ENCODE assay signal across 19 cellular contexts in the genomic region with DNA sequence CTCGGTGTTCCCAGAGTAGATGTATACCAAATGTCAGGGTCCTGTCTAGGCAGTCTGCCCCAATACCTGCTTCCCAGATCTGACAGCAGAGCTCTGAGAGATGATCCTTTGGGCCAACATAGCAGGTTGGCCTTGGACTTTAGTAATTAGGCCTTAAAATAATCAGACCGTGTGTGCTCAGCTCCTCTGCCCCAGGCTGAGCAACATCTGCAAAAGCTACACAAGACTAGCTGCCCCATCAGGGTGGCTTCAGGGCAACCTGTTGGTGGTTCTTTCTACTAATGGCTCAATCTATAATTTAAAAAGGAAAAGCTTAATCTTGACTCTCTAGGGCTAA. TPM values are rescaled to one million over a fixed set of nuclear protein-coding genes. Genes with fewer than 3 reads are reported as not detected.
A peak's percentile ranks its signal among the peaks of the same experiment; 100 is the strongest.
DNase-seq lines count a peak whose midpoint lies in the region; ATAC-seq, FAIRE-seq and TF ChIP-seq lines count a peak whose summit lies in the region.
"Had no signal": no experiment of that assay in that cellular context is flagged by ENCODE, and none has a peak within 500 bp of the region (broad histone marks: within the 10 kb centered on the region; RNA-seq: fewer than 3 reads in every experiment).

No MANE protein-coding gene starts in this region.

- H3K27me3 ChIP-seq in mesenchymal stem cell (ENCODE audit: control insufficient read depth in 1 of 2, insufficient read depth in 1 of 2, low read length in 2 of 2) (no peaks in the 10 kb centered on the region), skeletal muscle satellite cell (ENCODE audit: control insufficient read depth, insufficient read depth, low read length) (no peaks in the 10 kb centered on the region)
- H3K27me3 ChIP-seq: Peyer's patch had no signal

- no peak overlapping the region for H4K8ac ChIP-seq in mesenchymal stem cell (ENCODE audit: low read length)

- no peaks in the 10 kb centered on the region for H3K36me3 Mint-ChIP-seq in glutamatergic neuron (ENCODE audit: unreplicated experiment)

- no peaks in the 10 kb centered on the region for H3K9me3 ChIP-seq in mesenchymal stem cell (ENCODE audit: control insufficient read depth, low read length)
- H3K9me3 ChIP-seq in skeletal muscle satellite cell (replicated peaks; ENCODE audit: low read length), result no peaks in the 10 kb centered on the region
- H3K9me3 ChIP-seq: Peyer's patch had no signal

- CTCF ChIA-PET in RWPE1 (lab: Yijun Ruan, JAX), result interaction anchor here (0.6 to 1.0 kb wide), 4 partner anchors 36 to 1347 kb away, joined by 3 to 5 read pairs (median 3); no protein-coding TSS in a partner anchor

- no peak for ATAC-seq in GM19397 (IDR thresholded peaks at IDR 0.05; ENCODE audit: unreplicated experiment)

- H2AFZ ChIP-seq in mesenchymal stem cell (ENCODE audit: low read depth, low read length), result no peak overlapping the region

- peaks cover 7% of the 10 kb centered on the region for H3K9me3 Mint-ChIP-seq in glutamatergic neuron (ENCODE audit: unreplicated experiment)
- H3K9me3 Mint-ChIP-seq: CD4-positive, alpha-beta T cell had no signal

- peaks cover 63% of the 10 kb centered on the region for H3K4me1 Mint-ChIP-seq in glutamatergic neuron (ENCODE audit: low read depth, unreplicated experiment)

- no peak for TF ChIP-seq CTCF in RWPE1 (conservative IDR thresholded peaks at IDR 0.05; ENCODE audit: low read depth)
- TF ChIP-seq CTCF in glutamatergic neuron (IDR thresholded peaks at IDR 0.05; ENCODE audit: partially characterized antibody, unreplicated experiment), result no peak

- no peak overlapping the region for H3K23ac ChIP-seq in mesenchymal stem cell (ENCODE audit: low read length in 2 of 2)

- no peak overlapping the region for H3K27ac Mint-ChIP-seq in glutamatergic neuron (ENCODE audit: unreplicated experiment)
- H3K27ac Mint-ChIP-seq: B cell; CD4-positive, alpha-beta T cell had no signal

- H3K27ac ChIP-seq in RWPE1 (peak overlapping the region; percentile 62), mesenchymal stem cell (ENCODE audit: low read length, poor library complexity, severe bottlenecking) (peak overlapping the region; percentile 12)
- H3K27ac ChIP-seq: KMS-11, Peyer's patch had no signal

- H3K36me3 ChIP-seq in mesenchymal stem cell (ENCODE audit: control insufficient read depth in 1 of 2, insufficient read depth in 2 of 2, low read depth in 1 of 2, low read length in 2 of 2) (peaks cover 32 to 34% of the 10 kb centered on the region in 2 experiments), skeletal muscle satellite cell (ENCODE audit: insufficient read depth, low read length) (peaks cover 11% of the 10 kb centered on the region)

- no peak overlapping the region for H3K14ac ChIP-seq in mesenchymal stem cell (ENCODE audit: low read length in 2 of 2)

- no peak overlapping the region for H3K4me2 ChIP-seq in mesenchymal stem cell (ENCODE audit: low read length, poor library complexity, severe bottlenecking)
- H3K4me2 ChIP-seq in skeletal muscle satellite cell (ENCODE audit: low read length), result peak overlapping the region; percentile 71
- H3K4me2 ChIP-seq: KMS-11 had no signal

- no peak overlapping the region for H3K4ac ChIP-seq in mesenchymal stem cell (ENCODE audit: low read depth in 1 of 2, low read length in 2 of 2)

- peak; percentile 17 for FAIRE-seq in GM12892 (lab: Jason Lieb, UNC)
- FAIRE-seq: GM19239 had no signal

- no peak overlapping the region for H2AK5ac ChIP-seq in mesenchymal stem cell (ENCODE audit: low read length, severe bottlenecking)

- DNase-seq in GM12892 (ENCODE audit: insufficient read length), result no peak
- no peak for DNase-seq in RWPE1 (ENCODE audit: low spot score)
- DNase-seq in mesenchymal stem cell, result no peak
- no peak for DNase-seq in glutamatergic neuron
- no peak for DNase-seq in NCI-H526 treated with DMSO at 0.1 percent for 48 hours (lab: John Stamatoyannopoulos, UW)
- no peak for DNase-seq in NCI-H748 treated with DMSO at 0.1 percent for 48 hours (lab: John Stamatoyannopoulos, UW)
- DNase-seq: CD4-positive, alpha-beta T cell; DMS53; NCI-H1048; NCI-H146; NCI-H2081; NCI-H510A; Peyer's patch; SHP77 had no signal

- no peak overlapping the region for H3K18ac ChIP-seq in mesenchymal stem cell (ENCODE audit: low read depth in 1 of 2, low read length in 2 of 2)

- H3K4me1 ChIP-seq in mesenchymal stem cell (ENCODE audit: control insufficient read depth, insufficient read depth, low read depth, low read length) (peaks cover 10% of the 10 kb centered on the region), skeletal muscle satellite cell (ENCODE audit: control insufficient read depth, insufficient read depth, low read length) (peaks cover 37% of the 10 kb centered on the region)
- H3K4me1 ChIP-seq: Peyer's patch had no signal

- no peak for TF ChIP-seq POLR2A in GM12892 (IDR thresholded peaks at IDR 0.05; ENCODE audit: low read depth, low read length)

- H2BK15ac ChIP-seq in mesenchymal stem cell (ENCODE audit: low read depth, poor library complexity, severe bottlenecking), result no peak overlapping the region

- peaks cover 3% of the 10 kb centered on the region for H3K79me1 ChIP-seq in mesenchymal stem cell (replicated peaks; ENCODE audit: low read length, poor library complexity, severe bottlenecking)

- POLR2A ChIA-PET in RWPE1 (lab: Yijun Ruan, JAX; ENCODE audit: low non-redundant PET), result no interaction called here

- no peak overlapping the region for H2BK12ac ChIP-seq in mesenchymal stem cell (ENCODE audit: low read length in 2 of 2)

- peaks cover 7% of the 10 kb centered on the region for H3K27me3 Mint-ChIP-seq in glutamatergic neuron (ENCODE audit: unreplicated experiment)
- H3K27me3 Mint-ChIP-seq: B cell; CD4-positive, alpha-beta T cell had no signal

- H2BK120ac ChIP-seq in mesenchymal stem cell (ENCODE audit: low read depth, low read length), result no peak overlapping the region

- H3K4me3 Mint-ChIP-seq in glutamatergic neuron (ENCODE audit: unreplicated experiment), result no peak overlapping the region
- H3K4me3 Mint-ChIP-seq: B cell; CD4-positive, alpha-beta T cell had no signal

- WGBS in mesenchymal stem cell, result 64% methylated on average over 2 of the region's 2 CpGs

- H4K91ac ChIP-seq in mesenchymal stem cell (ENCODE audit: low read length), result no peak overlapping the region

- no peak overlapping the region for H3K9ac ChIP-seq in mesenchymal stem cell (ENCODE audit: low read length)
- no peak overlapping the region for H3K9ac ChIP-seq in skeletal muscle satellite cell (ENCODE audit: low read depth, low read length)
- H3K9ac ChIP-seq: KMS-11 had no signal

- H2BK5ac ChIP-seq in mesenchymal stem cell (ENCODE audit: low read depth, low read length, poor library complexity, severe bottlenecking), result no peak overlapping the region

- H3K4me3 ChIP-seq in mesenchymal stem cell (ENCODE audit: insufficient read depth in 1 of 2, low read depth in 1 of 2, low read length in 2 of 2) (no peak overlapping the region), skeletal muscle satellite cell (ENCODE audit: low read length) (no peak overlapping the region)
- H3K4me3 ChIP-seq: Peyer's patch had no signal

RNA-seq across cellular contexts. Expression of gene GSDME, which starts 55.4 kb away (rescaled TPM):
- 190 TPM for polyA plus RNA-seq in GM12892 (2012; ENCODE audit: missing spikeins)
- 21.3 TPM for polyA plus RNA-seq in mesenchymal stem cell (2013, experiment 1 of 2)
- polyA plus RNA-seq in mesenchymal stem cell (2013, experiment 2 of 2), result 21.1 TPM
- 8.6 and 9.8 TPM in 2 replicates for total RNA-seq in skeletal muscle satellite cell (2012; rRNA removed)
- total RNA-seq in glutamatergic neuron (ENCODE audit: unreplicated experiment), result 12.7 TPM
